19 cellular contexts compared by ENCODE assay signal in the genomic region with DNA sequence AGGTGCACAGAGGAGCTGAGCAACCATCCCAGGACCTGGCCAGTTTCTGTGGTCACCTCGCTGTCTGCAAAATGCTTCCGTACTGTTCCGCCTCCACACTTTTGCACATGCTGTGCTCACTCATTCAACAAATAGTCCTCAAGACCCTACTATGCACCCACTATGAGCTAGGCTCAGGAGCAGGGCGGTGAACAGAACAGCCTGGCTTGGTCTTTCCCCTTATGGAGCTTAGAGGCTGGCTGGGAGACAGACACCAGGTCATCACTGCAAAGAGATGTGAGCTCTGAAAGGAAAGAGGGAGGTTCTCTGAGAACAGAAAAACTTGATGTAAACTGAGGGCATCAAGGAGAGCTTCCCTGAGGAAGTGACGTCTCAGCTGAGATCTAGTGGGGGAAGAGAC. TPM values are rescaled to one million over a fixed set of nuclear protein-coding genes. Genes with fewer than 3 reads are reported as not detected.
DNase-seq lines count a peak whose midpoint lies in the region; ATAC-seq and TF ChIP-seq lines count a peak whose summit lies in the region.
"Had no signal": no experiment of that assay in that cellular context is flagged by ENCODE, and none has a peak within 500 bp of the region (broad histone marks: within the 10 kb centered on the region; RNA-seq: fewer than 3 reads in every experiment).

No MANE protein-coding gene starts in this region.

- H3K4me2 ChIP-seq in smooth muscle cell: no peak overlapping the region
- H3K4me2 ChIP-seq: KMS-11 had no signal

- no peaks in the 10 kb centered on the region for H3K27me3 ChIP-seq in endodermal cell (ENCODE audit: control insufficient read depth, insufficient read depth, low read length, poor library complexity, severe bottlenecking)
- H3K27me3 ChIP-seq in suprapubic skin: peaks cover 13% of the 10 kb centered on the region
- H3K27me3 ChIP-seq in smooth muscle cell (ENCODE audit: low read depth): no peaks in the 10 kb centered on the region
- H3K27me3 ChIP-seq: pancreas had no signal

- H3K36me3 Mint-ChIP-seq in endodermal cell (ENCODE audit: low read depth): no peaks in the 10 kb centered on the region
- H3K36me3 Mint-ChIP-seq in chondrocyte (ENCODE audit: low read depth): peaks cover 2% of the 10 kb centered on the region
- H3K36me3 Mint-ChIP-seq: CD8-positive, alpha-beta T cell had no signal

- H3F3A ChIP-seq in smooth muscle cell (ENCODE audit: low read depth): peaks cover 7% of the 10 kb centered on the region

- no peak for TF ChIP-seq POLR2A in suprapubic skin (IDR thresholded peaks at IDR 0.05)

- no peaks in the 10 kb centered on the region for H3K9me3 Mint-ChIP-seq in endodermal cell
- H3K9me3 Mint-ChIP-seq in chondrocyte (ENCODE audit: low read depth): no peaks in the 10 kb centered on the region
- H3K9me3 Mint-ChIP-seq: CD8-positive, alpha-beta T cell had no signal

- no peak overlapping the region for H3K27ac ChIP-seq in endodermal cell (ENCODE audit: low read depth, low read length)
- H3K27ac ChIP-seq in suprapubic skin: no peak overlapping the region
- no peak overlapping the region for H3K27ac ChIP-seq in smooth muscle cell (ENCODE audit: low read depth)
- H3K27ac ChIP-seq: epithelial cell of prostate, KMS-11, pancreas had no signal

- no peak overlapping the region for H2AFZ ChIP-seq in smooth muscle cell (ENCODE audit: low read depth)

- H3K36me3 ChIP-seq in endodermal cell (ENCODE audit: control insufficient read depth, insufficient read depth, low read length): no peaks in the 10 kb centered on the region
- H3K36me3 ChIP-seq in suprapubic skin: no peaks in the 10 kb centered on the region
- H3K36me3 ChIP-seq in smooth muscle cell (ENCODE audit: low read depth): no peaks in the 10 kb centered on the region
- H3K36me3 ChIP-seq: pancreas had no signal

- intact Hi-C loops in Right ventricle myocardium inferior (cut with DNase I): no loop called here
- intact Hi-C loops in Right ventricle myocardium superior (cut with DNase I): no loop called here

- no peaks in the 10 kb centered on the region for H4K20me1 ChIP-seq in smooth muscle cell (ENCODE audit: low read depth)

- no peak overlapping the region for H3K9ac ChIP-seq in endodermal cell (ENCODE audit: extremely low read depth, low read length, poor library complexity, severe bottlenecking)
- H3K9ac ChIP-seq in smooth muscle cell (ENCODE audit: low read depth): no peak overlapping the region
- H3K9ac ChIP-seq: KMS-11 had no signal

- no peak for DNase-seq in Right ventricle myocardium inferior (ENCODE audit: missing footprints)
- DNase-seq in Right ventricle myocardium superior: no peak
- DNase-seq in endodermal cell: peak; percentile 34
- peak; percentile 75 for DNase-seq in mesenteric fat pad (ENCODE audit: low spot score)
- no peak for DNase-seq in suprapubic skin (ENCODE audit: low spot score in 2 of 2)
- DNase-seq in chondrocyte (ENCODE audit: low spot score): no peak
- DNase-seq in NCI-H1417 (lab: John Stamatoyannopoulos, UW): no peak
- no peak for DNase-seq in smooth muscle cell (lab: John Stamatoyannopoulos, UW; ENCODE audit: unreplicated experiment)
- DNase-seq: ACHN; activated CD4-positive, CD25-positive, alpha-beta regulatory T cell treated with anti-CD3 and anti-CD28 coated beads, Interleukin-2, amount 50 U/mL, for 72 hours; activated naive CD4-positive, alpha-beta T cell; CD8-positive, alpha-beta T cell; cortex of kidney; immature natural killer cell; NCI-H1417 treated with DMSO at 0.1 percent for 48 hours had no signal

- H3K79me2 ChIP-seq in smooth muscle cell (ENCODE audit: low read depth): no peaks in the 10 kb centered on the region

- H3K9me3 ChIP-seq in endodermal cell (ENCODE audit: control insufficient read depth, low read length) (no peaks in the 10 kb centered on the region), suprapubic skin (no peaks in the 10 kb centered on the region), smooth muscle cell (replicated peaks; ENCODE audit: low read depth) (no peaks in the 10 kb centered on the region)
- H3K9me3 ChIP-seq: pancreas had no signal

- H3K4me3 Mint-ChIP-seq in endodermal cell: no peak overlapping the region
- no peak overlapping the region for H3K4me3 Mint-ChIP-seq in chondrocyte (ENCODE audit: unreplicated experiment)
- H3K4me3 Mint-ChIP-seq: CD8-positive, alpha-beta T cell; immature natural killer cell had no signal

- H3K27me3 Mint-ChIP-seq in endodermal cell (ENCODE audit: insufficient read depth) (peaks cover 5% of the 10 kb centered on the region), chondrocyte (ENCODE audit: low read depth) (no peaks in the 10 kb centered on the region)

- WGBS in endodermal cell (ENCODE audit: insufficient coverage in 1 of 2, insufficient read length in 1 of 2), 2 experiments: 90 to 92% methylated on average over 2 to 5 of the region's 5 CpGs
- 88% methylated on average over 5 of the region's 5 CpGs for WGBS in suprapubic skin
- 89% methylated on average over 5 of the region's 5 CpGs for WGBS in smooth muscle cell (ENCODE audit: low lambda C conversion rate)

- H3K27ac Mint-ChIP-seq in endodermal cell: no peak overlapping the region
- H3K27ac Mint-ChIP-seq in chondrocyte (ENCODE audit: unreplicated experiment): no peak overlapping the region
- H3K27ac Mint-ChIP-seq: CD8-positive, alpha-beta T cell; immature natural killer cell had no signal

- TF ChIP-seq EP300 in suprapubic skin (IDR thresholded peaks at IDR 0.05): no peak

- H3K4me1 Mint-ChIP-seq in endodermal cell (peaks cover 6% of the 10 kb centered on the region), chondrocyte (ENCODE audit: low read depth) (peaks cover 24% of the 10 kb centered on the region)
- H3K4me1 Mint-ChIP-seq: immature natural killer cell had no signal

- H3K4me1 ChIP-seq in endodermal cell (ENCODE audit: control insufficient read depth, insufficient read depth, low read length) (no peaks in the 10 kb centered on the region), suprapubic skin (peaks cover 4% of the 10 kb centered on the region), smooth muscle cell (ENCODE audit: low read depth) (no peaks in the 10 kb centered on the region)
- H3K4me1 ChIP-seq: pancreas had no signal

- H3K4me3 ChIP-seq in endodermal cell (ENCODE audit: low read length): no peak overlapping the region
- no peak overlapping the region for H3K4me3 ChIP-seq in suprapubic skin
- H3K4me3 ChIP-seq in smooth muscle cell: no peak overlapping the region
- H3K4me3 ChIP-seq: pancreas, skin epidermis had no signal

- no peak for TF ChIP-seq CTCF in endodermal cell (conservative IDR thresholded peaks at IDR 0.05)
- TF ChIP-seq CTCF in suprapubic skin (IDR thresholded peaks at IDR 0.05): no peak
- no peak for TF ChIP-seq CTCF in chondrocyte (IDR thresholded peaks at IDR 0.05)
- TF ChIP-seq CTCF in smooth muscle cell (IDR thresholded peaks at IDR 0.05; ENCODE audit: borderline replicate concordance, insufficient read depth, poor library complexity, severe bottlenecking): no peak

- ATAC-seq in Right ventricle myocardium inferior: peak; percentile 1
- no peak for ATAC-seq in Right ventricle myocardium superior (ENCODE audit: poor library complexity)
- ATAC-seq: CD8-positive, alpha-beta T cell had no signal

RNA-seq across cellular contexts. Expression of a gene that starts 30.9 kb away (rescaled TPM):
- total RNA-seq in Right ventricle myocardium inferior (581 TPM), Right ventricle myocardium superior (469 TPM), endodermal cell (under 1 TPM; 0.27 to 0.37 TPM), mesenteric fat pad (131 TPM), suprapubic skin (1 to 10 TPM; 1.5 to 6.6 (median 3.8) TPM), chondrocyte (7.1 to 22.3 TPM (median 17.7 TPM) in 3 replicates), smooth muscle cell (53.6 and 72.0 TPM in 2 replicates)
- polyA plus RNA-seq in endodermal cell (2013, experiment 1 of 2): 3.4 TPM
- 2.1 TPM for polyA plus RNA-seq in endodermal cell (2013, experiment 2 of 2)
- polyA plus RNA-seq in smooth muscle cell: 41.7 and 85.6 TPM in 2 replicates
- total RNA-seq: CD8-positive, alpha-beta T cell had no signal
- polyA plus RNA-seq: immature natural killer cell had no signal

Comparison
In these comparisons a context has a peak if more than half of its experiments do, and no peak if none do; other contexts are left out.
1. DNase-seq: peak in endodermal cell (single experiment) and mesenteric fat pad (single experiment); none in Right ventricle myocardium inferior (single experiment), Right ventricle myocardium superior (single experiment), suprapubic skin (0 of 2), chondrocyte (single experiment), NCI-H1417 (0 of 3) and smooth muscle cell (single experiment).